Comparison of ENCODE assay signal across 8 cellular contexts in genomic region chr9:68949271-68950000, GRCh38.
DNase-seq lines count a peak whose midpoint lies in the region; ATAC-seq and TF ChIP-seq lines count a peak whose summit lies in the region.

No MANE protein-coding gene starts in this region.

- CTCF ChIA-PET in PC-9 (lab: Charles Lee) = interaction anchor here (0.7 kb wide), 1 partner anchor 26 kb away, joined by 3 read pairs; no protein-coding TSS in a partner anchor

- H3K4me2 ChIP-seq in PC-9 = no peak overlapping the region

- no peak overlapping the region for H2AFZ ChIP-seq in PC-9

- no peaks in the 10 kb centered on the region for H3K79me2 ChIP-seq in PC-9 (ENCODE audit: low read depth)

- no peaks in the 10 kb centered on the region for H3K36me3 ChIP-seq in PC-9 (ENCODE audit: low read depth)
- no peaks in the 10 kb centered on the region for H3K36me3 ChIP-seq in thoracic aorta

- H3K27ac ChIP-seq in PC-9 (no peak overlapping the region), thoracic aorta (no peak overlapping the region)

- H3K9me2 ChIP-seq in PC-9 (ENCODE audit: insufficient read depth) = no peaks in the 10 kb centered on the region

- H3K27me3 ChIP-seq in PC-9 (ENCODE audit: insufficient read depth, low read depth) (peaks cover 69% of the 10 kb centered on the region), thoracic aorta (replicated peaks; ENCODE audit: insufficient read depth) (no peaks in the 10 kb centered on the region)

- H3K4me3 ChIP-seq in PC-9 (no peak overlapping the region), fibroblast of mammary gland (ENCODE audit: control insufficient read depth, low read depth, low read length) (no peak overlapping the region), thoracic aorta (no peak overlapping the region)

- POLR2A ChIA-PET in PC-9 (lab: Charles Lee; ENCODE audit: unreplicated experiment) = no interaction called here

- no TSS peak for BruUV-seq in PC-9 (replicated peaks; lab: Mats Ljungman, UMichigan)

- no peaks in the 10 kb centered on the region for H3F3A ChIP-seq in PC-9 (ENCODE audit: insufficient read depth, low read depth)

- DNase-seq in activated T-cell treated with anti-CD3 and anti-CD28 coated beads for 1 hour (ENCODE audit: low read depth) = peak; percentile 11
- DNase-seq in activated T-cell treated with anti-CD3 and anti-CD28 coated beads for 4 hours = no peak
- no peak for DNase-seq in PC-9
- DNase-seq in fibroblast of mammary gland (ENCODE audit: low read depth) = peak; percentile 14
- DNase-seq in thoracic aorta (ENCODE audit: low spot score) = no peak
- DNase-seq in ecto neural progenitor cell (ENCODE audit: low spot score) = no peak
- DNase-seq in central memory CD4-positive, alpha-beta T cell = no peak

- intact Hi-C loops in PC-9 (cut with micrococcal nuclease; ENCODE audit: unreplicated experiment) = no loop called here

- H3K4me1 ChIP-seq in PC-9 (replicated peaks; ENCODE audit: insufficient read depth) = no peaks in the 10 kb centered on the region
- H3K4me1 ChIP-seq in thoracic aorta (ENCODE audit: control insufficient read depth in 1 of 2, low read depth in 2 of 2) = peaks cover 0 to 3% of the 10 kb centered on the region in 2 donors

- ATAC-seq in thoracic aorta (ENCODE audit: insufficient number of reproducible peaks, low FRiP score, low read depth) (no peak), esophagus mucosa (no peak)

- TF ChIP-seq CTCF in PC-9 (conservative IDR thresholded peaks at IDR 0.05) (peak; percentile 24; the same call in 1 of the 2 replicates), fibroblast of mammary gland (conservative IDR thresholded peaks at IDR 0.05; ENCODE audit: control insufficient read depth, insufficient read depth, low read depth, low read length) (peak; percentile 26), thoracic aorta (IDR thresholded peaks at IDR 0.05) (peak; percentile 34)

- H4K20me1 ChIP-seq in PC-9 (ENCODE audit: insufficient read depth) = no peaks in the 10 kb centered on the region

- no peaks in the 10 kb centered on the region for H3K9me3 ChIP-seq in PC-9 (ENCODE audit: insufficient read depth, low read depth)
- H3K9me3 ChIP-seq in thoracic aorta = no peaks in the 10 kb centered on the region

Comparison
In these comparisons a context has a peak if more than half of its experiments do, and no peak if none do; other contexts are left out.
1. DNase-seq: peak in activated T-cell treated with anti-CD3 and anti-CD28 coated beads for 1 hour (single experiment) and fibroblast of mammary gland (single experiment); none in activated T-cell treated with anti-CD3 and anti-CD28 coated beads for 4 hours (single experiment), PC-9 (0 of 2), thoracic aorta (single experiment), ecto neural progenitor cell (single experiment) and central memory CD4-positive, alpha-beta T cell (single experiment).
2. Peak in every context shown above with its lines, with median percentiles within 50 percentile points of each other: CTCF ChIP-seq.